ENCODE assay signal across 1 cellular context in genomic region chr16:66899310-66899944, GRCh38.
TF ChIP-seq lines count a peak whose summit lies in the region.

No MANE protein-coding gene starts in this region.

TF ChIP-seq in IMR-90, 13 proteins besides CTCF, POLR2A, EP300 and RAD21:
- TF ChIP-seq CEBPB (IDR thresholded peaks at IDR 0.05; ENCODE audit: low read depth, low read length) (peak; percentile 99), MAFK (IDR thresholded peaks at IDR 0.05; ENCODE audit: low read depth, low read length) (no peak), CHD1 (IDR thresholded peaks at IDR 0.05; ENCODE audit: low read depth, low read length) (no peak)
TF ChIP-seq in IMR-90: peak in this region for 1.
